ENCODE assay signal across 27 cellular contexts in genomic region chr5:4642525-4642924, GRCh38.
"Had no signal": no experiment of that assay in that cellular context is flagged by ENCODE, and none has a peak within 500 bp of the region (broad histone marks: within the 10 kb centered on the region; RNA-seq: fewer than 3 reads in every experiment).

No MANE protein-coding gene starts in this region.

- ATAC-seq: effector memory CD8-positive, alpha-beta T cell; esophagus mucosa; gastrocnemius medialis; heart right ventricle; left cardiac atrium; left lung; left ventricle myocardium superior; lower lobe of right lung; naive thymus-derived CD4-positive, alpha-beta T cell had no signal

- H3K27me3 Mint-ChIP-seq: dendritic cell treated with granulocyte-macrophage colony-stimulating factor and Interleukin-4, amounts not matched to agents 40 ng/mL and 50 ng/mL, for 4 days; effector memory CD8-positive, alpha-beta T cell; memory B cell; naive thymus-derived CD4-positive, alpha-beta T cell had no signal

- H3K27ac ChIP-seq: colonic mucosa, epithelial cell of prostate, esophagus squamous epithelium, gastrocnemius medialis, heart right ventricle, left lung, lower lobe of right lung had no signal

- H3K4me1 ChIP-seq: colonic mucosa, esophagus squamous epithelium, gastrocnemius medialis, heart right ventricle, left lung, lower lobe of right lung had no signal

- H3K36me3 Mint-ChIP-seq: memory B cell; naive thymus-derived CD4-positive, alpha-beta T cell had no signal

- H3K4me3 ChIP-seq: colonic mucosa, esophagus squamous epithelium, gastrocnemius medialis, heart right ventricle, left lung, lower lobe of right lung had no signal

- H3K27ac Mint-ChIP-seq: dendritic cell treated with granulocyte-macrophage colony-stimulating factor and Interleukin-4, amounts not matched to agents 40 ng/mL and 50 ng/mL, for 4 days; effector memory CD8-positive, alpha-beta T cell; endodermal cell; memory B cell; naive thymus-derived CD4-positive, alpha-beta T cell had no signal

- FAIRE-seq: endometrium, islet of Langerhans, keratinocyte had no signal

- H3K27me3 ChIP-seq: colonic mucosa, esophagus squamous epithelium, gastrocnemius medialis, left lung had no signal

- H3K4me3 Mint-ChIP-seq: dendritic cell treated with granulocyte-macrophage colony-stimulating factor and Interleukin-4, amounts not matched to agents 40 ng/mL and 50 ng/mL, for 4 days; effector memory CD8-positive, alpha-beta T cell; endodermal cell; memory B cell; naive thymus-derived CD4-positive, alpha-beta T cell had no signal

- H3K4me1 Mint-ChIP-seq: endodermal cell; memory B cell; naive thymus-derived CD4-positive, alpha-beta T cell had no signal

- H3K36me3 ChIP-seq: colonic mucosa, esophagus squamous epithelium, gastrocnemius medialis, heart right ventricle, left lung, lower lobe of right lung had no signal

- H3K9me3 ChIP-seq: colonic mucosa, gastrocnemius medialis, lower lobe of right lung had no signal

- DNase-seq: colonic mucosa; cortex of kidney; effector CD8-positive, alpha-beta T cell; effector memory CD8-positive, alpha-beta T cell; endodermal cell; erythroblast; esophagus squamous epithelium; foreskin fibroblast; foreskin melanocyte; gastrocnemius medialis; glutamatergic neuron; head of caudate nucleus; heart right ventricle; hippocampal formation; left cardiac atrium; left lung; left ventricle myocardium superior; lower lobe of right lung; midbrain; naive thymus-derived CD4-positive, alpha-beta T cell had no signal
